Comparison of ENCODE assay signal across 2 cellular contexts in the genomic region with DNA sequence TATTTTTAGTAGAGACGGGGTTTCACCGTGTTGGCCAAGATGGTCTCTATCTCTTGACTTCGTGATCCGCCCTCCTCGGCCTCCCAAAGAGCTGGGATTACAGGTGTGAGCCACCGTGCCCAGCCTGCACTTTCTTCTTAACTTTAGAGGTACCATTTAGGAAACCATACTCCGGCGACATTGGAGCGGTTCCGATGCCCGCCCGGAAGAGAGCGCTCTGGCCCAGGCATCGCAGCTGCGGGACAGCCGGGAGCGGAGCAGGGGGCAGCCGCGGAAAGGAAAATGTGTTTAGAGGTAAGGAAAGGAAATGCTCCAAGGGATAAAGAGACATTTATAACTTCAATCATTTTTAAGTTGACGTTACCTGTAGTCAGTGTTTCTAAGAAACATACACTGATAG.
TF ChIP-seq lines count a peak whose summit lies in the region.

No MANE protein-coding gene starts in this region.

TF ChIP-seq in GM23338, 12 proteins besides CTCF, POLR2A, EP300 and RAD21 (continues in another document):
- TF ChIP-seq NANOG (IDR thresholded peaks at IDR 0.05; ENCODE audit: borderline replicate concordance): no peak
- TF ChIP-seq, protein P1, sequence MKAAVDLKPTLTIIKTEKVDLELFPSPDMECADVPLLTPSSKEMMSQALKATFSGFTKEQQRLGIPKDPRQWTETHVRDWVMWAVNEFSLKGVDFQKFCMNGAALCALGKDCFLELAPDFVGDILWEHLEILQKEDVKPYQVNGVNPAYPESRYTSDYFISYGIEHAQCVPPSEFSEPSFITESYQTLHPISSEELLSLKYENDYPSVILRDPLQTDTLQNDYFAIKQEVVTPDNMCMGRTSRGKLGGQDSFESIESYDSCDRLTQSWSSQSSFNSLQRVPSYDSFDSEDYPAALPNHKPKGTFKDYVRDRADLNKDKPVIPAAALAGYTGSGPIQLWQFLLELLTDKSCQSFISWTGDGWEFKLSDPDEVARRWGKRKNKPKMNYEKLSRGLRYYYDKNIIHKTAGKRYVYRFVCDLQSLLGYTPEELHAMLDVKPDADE (IDR thresholded peaks at IDR 0.05): no peak
- no peak for TF ChIP-seq STAT1 (IDR thresholded peaks at IDR 0.05; ENCODE audit: unreplicated experiment)
- no peak for TF ChIP-seq ZNF331 (CRISPR knock-in tag; IDR thresholded peaks at IDR 0.05; ENCODE audit: low read depth)
- no peak for TF ChIP-seq EZH2phosphoT487 (IDR thresholded peaks at IDR 0.05; ENCODE audit: unreplicated experiment)
- TF ChIP-seq POLR2AphosphoS5 (IDR thresholded peaks at IDR 0.05; ENCODE audit: low read depth): no peak
- TF ChIP-seq, protein P2, sequence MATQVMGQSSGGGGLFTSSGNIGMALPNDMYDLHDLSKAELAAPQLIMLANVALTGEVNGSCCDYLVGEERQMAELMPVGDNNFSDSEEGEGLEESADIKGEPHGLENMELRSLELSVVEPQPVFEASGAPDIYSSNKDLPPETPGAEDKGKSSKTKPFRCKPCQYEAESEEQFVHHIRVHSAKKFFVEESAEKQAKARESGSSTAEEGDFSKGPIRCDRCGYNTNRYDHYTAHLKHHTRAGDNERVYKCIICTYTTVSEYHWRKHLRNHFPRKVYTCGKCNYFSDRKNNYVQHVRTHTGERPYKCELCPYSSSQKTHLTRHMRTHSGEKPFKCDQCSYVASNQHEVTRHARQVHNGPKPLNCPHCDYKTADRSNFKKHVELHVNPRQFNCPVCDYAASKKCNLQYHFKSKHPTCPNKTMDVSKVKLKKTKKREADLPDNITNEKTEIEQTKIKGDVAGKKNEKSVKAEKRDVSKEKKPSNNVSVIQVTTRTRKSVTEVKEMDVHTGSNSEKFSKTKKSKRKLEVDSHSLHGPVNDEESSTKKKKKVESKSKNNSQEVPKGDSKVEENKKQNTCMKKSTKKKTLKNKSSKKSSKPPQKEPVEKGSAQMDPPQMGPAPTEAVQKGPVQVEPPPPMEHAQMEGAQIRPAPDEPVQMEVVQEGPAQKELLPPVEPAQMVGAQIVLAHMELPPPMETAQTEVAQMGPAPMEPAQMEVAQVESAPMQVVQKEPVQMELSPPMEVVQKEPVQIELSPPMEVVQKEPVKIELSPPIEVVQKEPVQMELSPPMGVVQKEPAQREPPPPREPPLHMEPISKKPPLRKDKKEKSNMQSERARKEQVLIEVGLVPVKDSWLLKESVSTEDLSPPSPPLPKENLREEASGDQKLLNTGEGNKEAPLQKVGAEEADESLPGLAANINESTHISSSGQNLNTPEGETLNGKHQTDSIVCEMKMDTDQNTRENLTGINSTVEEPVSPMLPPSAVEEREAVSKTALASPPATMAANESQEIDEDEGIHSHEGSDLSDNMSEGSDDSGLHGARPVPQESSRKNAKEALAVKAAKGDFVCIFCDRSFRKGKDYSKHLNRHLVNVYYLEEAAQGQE (IDR thresholded peaks at IDR 0.05; ENCODE audit: unreplicated experiment): no peak
- no peak for TF ChIP-seq EZH2 (IDR thresholded peaks at IDR 0.05; ENCODE audit: low read depth, unreplicated experiment)
- TF ChIP-seq, protein P3, sequence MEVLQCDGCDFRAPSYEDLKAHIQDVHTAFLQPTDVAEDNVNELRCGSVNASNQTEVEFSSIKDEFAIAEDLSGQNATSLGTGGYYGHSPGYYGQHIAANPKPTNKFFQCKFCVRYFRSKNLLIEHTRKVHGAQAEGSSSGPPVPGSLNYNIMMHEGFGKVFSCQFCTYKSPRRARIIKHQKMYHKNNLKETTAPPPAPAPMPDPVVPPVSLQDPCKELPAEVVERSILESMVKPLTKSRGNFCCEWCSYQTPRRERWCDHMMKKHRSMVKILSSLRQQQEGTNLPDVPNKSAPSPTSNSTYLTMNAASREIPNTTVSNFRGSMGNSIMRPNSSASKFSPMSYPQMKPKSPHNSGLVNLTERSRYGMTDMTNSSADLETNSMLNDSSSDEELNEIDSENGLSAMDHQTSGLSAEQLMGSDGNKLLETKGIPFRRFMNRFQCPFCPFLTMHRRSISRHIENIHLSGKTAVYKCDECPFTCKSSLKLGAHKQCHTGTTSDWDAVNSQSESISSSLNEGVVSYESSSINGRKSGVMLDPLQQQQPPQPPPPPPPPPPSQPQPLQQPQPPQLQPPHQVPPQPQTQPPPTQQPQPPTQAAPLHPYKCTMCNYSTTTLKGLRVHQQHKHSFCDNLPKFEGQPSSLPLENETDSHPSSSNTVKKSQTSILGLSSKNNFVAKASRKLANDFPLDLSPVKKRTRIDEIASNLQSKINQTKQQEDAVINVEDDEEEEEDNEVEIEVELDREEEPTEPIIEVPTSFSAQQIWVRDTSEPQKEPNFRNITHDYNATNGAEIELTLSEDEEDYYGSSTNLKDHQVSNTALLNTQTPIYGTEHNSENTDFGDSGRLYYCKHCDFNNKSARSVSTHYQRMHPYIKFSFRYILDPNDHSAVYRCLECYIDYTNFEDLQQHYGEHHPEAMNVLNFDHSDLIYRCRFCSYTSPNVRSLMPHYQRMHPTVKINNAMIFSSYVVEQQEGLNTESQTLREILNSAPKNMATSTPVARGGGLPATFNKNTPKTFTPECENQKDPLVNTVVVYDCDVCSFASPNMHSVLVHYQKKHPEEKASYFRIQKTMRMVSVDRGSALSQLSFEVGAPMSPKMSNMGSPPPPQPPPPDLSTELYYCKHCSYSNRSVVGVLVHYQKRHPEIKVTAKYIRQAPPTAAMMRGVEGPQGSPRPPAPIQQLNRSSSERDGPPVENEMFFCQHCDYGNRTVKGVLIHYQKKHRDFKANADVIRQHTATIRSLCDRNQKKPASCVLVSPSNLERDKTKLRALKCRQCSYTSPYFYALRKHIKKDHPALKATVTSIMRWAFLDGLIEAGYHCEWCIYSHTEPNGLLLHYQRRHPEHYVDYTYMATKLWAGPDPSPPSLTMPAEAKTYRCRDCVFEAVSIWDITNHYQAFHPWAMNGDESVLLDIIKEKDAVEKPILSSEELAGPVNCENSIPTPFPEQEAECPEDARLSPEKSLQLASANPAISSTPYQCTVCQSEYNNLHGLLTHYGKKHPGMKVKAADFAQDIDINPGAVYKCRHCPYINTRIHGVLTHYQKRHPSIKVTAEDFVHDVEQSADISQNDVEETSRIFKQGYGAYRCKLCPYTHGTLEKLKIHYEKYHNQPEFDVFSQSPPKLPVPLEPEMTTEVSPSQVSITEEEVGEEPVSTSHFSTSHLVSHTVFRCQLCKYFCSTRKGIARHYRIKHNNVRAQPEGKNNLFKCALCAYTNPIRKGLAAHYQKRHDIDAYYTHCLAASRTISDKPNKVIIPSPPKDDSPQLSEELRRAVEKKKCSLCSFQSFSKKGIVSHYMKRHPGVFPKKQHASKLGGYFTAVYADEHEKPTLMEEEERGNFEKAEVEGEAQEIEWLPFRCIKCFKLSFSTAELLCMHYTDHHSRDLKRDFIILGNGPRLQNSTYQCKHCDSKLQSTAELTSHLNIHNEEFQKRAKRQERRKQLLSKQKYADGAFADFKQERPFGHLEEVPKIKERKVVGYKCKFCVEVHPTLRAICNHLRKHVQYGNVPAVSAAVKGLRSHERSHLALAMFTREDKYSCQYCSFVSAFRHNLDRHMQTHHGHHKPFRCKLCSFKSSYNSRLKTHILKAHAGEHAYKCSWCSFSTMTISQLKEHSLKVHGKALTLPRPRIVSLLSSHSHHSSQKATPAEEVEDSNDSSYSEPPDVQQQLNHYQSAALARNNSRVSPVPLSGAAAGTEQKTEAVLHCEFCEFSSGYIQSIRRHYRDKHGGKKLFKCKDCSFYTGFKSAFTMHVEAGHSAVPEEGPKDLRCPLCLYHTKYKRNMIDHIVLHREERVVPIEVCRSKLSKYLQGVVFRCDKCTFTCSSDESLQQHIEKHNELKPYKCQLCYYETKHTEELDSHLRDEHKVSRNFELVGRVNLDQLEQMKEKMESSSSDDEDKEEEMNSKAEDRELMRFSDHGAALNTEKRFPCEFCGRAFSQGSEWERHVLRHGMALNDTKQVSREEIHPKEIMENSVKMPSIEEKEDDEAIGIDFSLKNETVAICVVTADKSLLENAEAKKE (CRISPR knock-in tag; IDR thresholded peaks at IDR 0.05): no peak
- TF ChIP-seq ZNF114 (CRISPR knock-in tag; IDR thresholded peaks at IDR 0.05): no peak

TF ChIP-seq in H1, 55 proteins besides CTCF, POLR2A, EP300 and RAD21:
- TF ChIP-seq KDM5A (IDR thresholded peaks at IDR 0.05; ENCODE audit: low read length) (no peak), CHD1 (IDR thresholded peaks at IDR 0.05; ENCODE audit: low read depth, low read length) (no peak), YY1 (IDR thresholded peaks at IDR 0.05; ENCODE audit: low read depth, low read length) (peak; percentile 34; the same call in 1 of the 2 replicates), POLR2AphosphoS5 (IDR thresholded peaks at IDR 0.05; ENCODE audit: low read depth, low read length) (no peak)
